ENCODE assay signal across 22 cellular contexts in genomic region chr11:65623852-65624616, GRCh38. TPM values are rescaled to one million over a fixed set of nuclear protein-coding genes. Genes with fewer than 3 reads are reported as not detected.
DNase-seq lines count a peak whose midpoint lies in the region; ATAC-seq and TF ChIP-seq lines count a peak whose summit lies in the region.
"Had no signal": no experiment of that assay in that cellular context is flagged by ENCODE, and none has a peak within 500 bp of the region (broad histone marks: within the 10 kb centered on the region; RNA-seq: fewer than 3 reads in every experiment).

No MANE protein-coding gene starts in this region.

- no peaks in the 10 kb centered on the region for H3K27me3 ChIP-seq in NT2/D1 (ENCODE audit: insufficient read depth, insufficient read length)
- H3K27me3 ChIP-seq: Peyer's patch, SJCRH30 had no signal

- H3K4me1 ChIP-seq in NT2/D1 (ENCODE audit: insufficient read depth, insufficient read length), result peaks cover 12% of the 10 kb centered on the region
- H3K4me1 ChIP-seq: Peyer's patch, SJCRH30 had no signal

- DNase-seq in activated naive CD8-positive, alpha-beta T cell treated with anti-CD3 and anti-CD28 coated beads for 36 hours, result no peak
- DNase-seq in NT2/D1 (ENCODE audit: low read depth, low spot score) (no peak), SKM-1 (lab: John Stamatoyannopoulos, UW; ENCODE audit: unreplicated experiment) (no peak), type B pancreatic cell (ENCODE audit: extremely low spot score, unreplicated experiment) (no peak)
- no peak for DNase-seq in stimulated activated effector memory CD8-positive, alpha-beta T cell treated with anti-CD3 and anti-CD28 coated beads, Interleukin-12 subunit alpha, Interleukin-12 subunit beta, amount 100 ng/mL, for 72 hours (ENCODE audit: low spot score in 2 of 2)
- DNase-seq: 8988T; AML-193; GDM1; Kasumi-1; NCI-H1694; NCI-H2081; NCI-H2171; NCI-H345; NCI-H524; NCI-H774; NK-92 treated with Interleukin-12 subunit alpha and Interleukin-12 subunit beta, amount 100 ng/mL, for 24 hours; Peyer's patch; SJCRH30 had no signal

- H3K9me3 Mint-ChIP-seq in activated naive CD8-positive, alpha-beta T cell (ENCODE audit: low read depth), result no peaks in the 10 kb centered on the region
- H3K9me3 Mint-ChIP-seq in activated naive CD8-positive, alpha-beta T cell treated with anti-CD3 and anti-CD28 coated beads for 36 hours, result no peaks in the 10 kb centered on the region
- no peaks in the 10 kb centered on the region for H3K9me3 Mint-ChIP-seq in stimulated activated effector memory CD8-positive, alpha-beta T cell treated with anti-CD3 and anti-CD28 coated beads, Interleukin-12 subunit alpha, Interleukin-12 subunit beta, amount 100 ng/mL, for 72 hours
- no peaks in the 10 kb centered on the region for H3K9me3 Mint-ChIP-seq in type B pancreatic cell
- H3K9me3 Mint-ChIP-seq: CD14-positive monocyte had no signal

- H3K9me3 ChIP-seq in NT2/D1 (ENCODE audit: insufficient read depth, low read length), result no peaks in the 10 kb centered on the region
- H3K9me3 ChIP-seq: Peyer's patch, SJCRH30 had no signal

- H3K4me1 Mint-ChIP-seq in activated naive CD8-positive, alpha-beta T cell (ENCODE audit: low read depth), result peaks cover 9% of the 10 kb centered on the region
- peaks cover 4% of the 10 kb centered on the region for H3K4me1 Mint-ChIP-seq in activated naive CD8-positive, alpha-beta T cell treated with anti-CD3 and anti-CD28 coated beads for 36 hours
- peaks cover 23% of the 10 kb centered on the region for H3K4me1 Mint-ChIP-seq in stimulated activated effector memory CD8-positive, alpha-beta T cell treated with anti-CD3 and anti-CD28 coated beads, Interleukin-12 subunit alpha, Interleukin-12 subunit beta, amount 100 ng/mL, for 72 hours
- no peaks in the 10 kb centered on the region for H3K4me1 Mint-ChIP-seq in type B pancreatic cell (ENCODE audit: unreplicated experiment)

- no peak for TF ChIP-seq CTCF in type B pancreatic cell (conservative IDR thresholded peaks at IDR 0.05)

- H3K4me3 Mint-ChIP-seq in activated naive CD8-positive, alpha-beta T cell, result peak overlapping the region; percentile 22
- H3K4me3 Mint-ChIP-seq in activated naive CD8-positive, alpha-beta T cell treated with anti-CD3 and anti-CD28 coated beads for 36 hours, result no peak overlapping the region
- H3K4me3 Mint-ChIP-seq in stimulated activated effector memory CD8-positive, alpha-beta T cell treated with anti-CD3 and anti-CD28 coated beads, Interleukin-12 subunit alpha, Interleukin-12 subunit beta, amount 100 ng/mL, for 72 hours, result no peak overlapping the region
- H3K4me3 Mint-ChIP-seq in type B pancreatic cell, result no peak overlapping the region
- H3K4me3 Mint-ChIP-seq: CD14-positive monocyte had no signal

- ATAC-seq in stimulated activated effector memory CD8-positive, alpha-beta T cell treated with anti-CD3 and anti-CD28 coated beads, Interleukin-12 subunit alpha, Interleukin-12 subunit beta, amount 100 ng/mL, for 72 hours, result no peak

- H3K36me3 Mint-ChIP-seq in activated naive CD8-positive, alpha-beta T cell, result no peaks in the 10 kb centered on the region
- H3K36me3 Mint-ChIP-seq in activated naive CD8-positive, alpha-beta T cell treated with anti-CD3 and anti-CD28 coated beads for 36 hours, result peaks cover 16% of the 10 kb centered on the region
- H3K36me3 Mint-ChIP-seq in stimulated activated effector memory CD8-positive, alpha-beta T cell treated with anti-CD3 and anti-CD28 coated beads, Interleukin-12 subunit alpha, Interleukin-12 subunit beta, amount 100 ng/mL, for 72 hours, result peaks cover 84% of the 10 kb centered on the region
- no peaks in the 10 kb centered on the region for H3K36me3 Mint-ChIP-seq in type B pancreatic cell

- no peak overlapping the region for H3K27ac Mint-ChIP-seq in activated naive CD8-positive, alpha-beta T cell
- no peak overlapping the region for H3K27ac Mint-ChIP-seq in activated naive CD8-positive, alpha-beta T cell treated with anti-CD3 and anti-CD28 coated beads for 36 hours
- H3K27ac Mint-ChIP-seq in stimulated activated effector memory CD8-positive, alpha-beta T cell treated with anti-CD3 and anti-CD28 coated beads, Interleukin-12 subunit alpha, Interleukin-12 subunit beta, amount 100 ng/mL, for 72 hours, result peak overlapping the region; percentile 49
- H3K27ac Mint-ChIP-seq in type B pancreatic cell, result no peak overlapping the region

- no peaks in the 10 kb centered on the region for H3K27me3 Mint-ChIP-seq in activated naive CD8-positive, alpha-beta T cell
- no peaks in the 10 kb centered on the region for H3K27me3 Mint-ChIP-seq in activated naive CD8-positive, alpha-beta T cell treated with anti-CD3 and anti-CD28 coated beads for 36 hours
- H3K27me3 Mint-ChIP-seq in type B pancreatic cell, result no peaks in the 10 kb centered on the region

- no peak overlapping the region for H3K4me3 ChIP-seq in NT2/D1 (ENCODE audit: insufficient read length, low read depth)
- H3K4me3 ChIP-seq: Peyer's patch, SJCRH30 had no signal

- H3K36me3 ChIP-seq in NT2/D1 (ENCODE audit: insufficient read depth, insufficient read length, low read length), result peaks cover 96% of the 10 kb centered on the region

- H3K9ac ChIP-seq in NT2/D1 (ENCODE audit: insufficient read length, low read depth), result peak overlapping the region; percentile 38

RNA-seq across cellular contexts. Expression of gene PCNX3, which starts 8.5 kb away (rescaled TPM):
- 10 to 100 TPM; 40.9 to 42.6 TPM for total RNA-seq in activated naive CD8-positive, alpha-beta T cell treated with anti-CD3 and anti-CD28 coated beads for 36 hours
- total RNA-seq in type B pancreatic cell (ENCODE audit: low replicate concordance), result 44.9 and 49.2 TPM in 2 replicates

RNA-seq across cellular contexts. Expression of gene MAP3K11, which starts 10.0 kb away (rescaled TPM):
- 10 to 100 TPM; 51.2 to 54.8 TPM for total RNA-seq in activated naive CD8-positive, alpha-beta T cell treated with anti-CD3 and anti-CD28 coated beads for 36 hours
- 56.7 and 61.9 TPM in 2 replicates for total RNA-seq in type B pancreatic cell (ENCODE audit: low replicate concordance)

RNA-seq across cellular contexts. Expression of gene SIPA1, which starts 13.9 kb away (rescaled TPM):
- total RNA-seq in activated naive CD8-positive, alpha-beta T cell treated with anti-CD3 and anti-CD28 coated beads for 36 hours, result 100 to 1,000 TPM; 123 to 127 TPM
- total RNA-seq in type B pancreatic cell (ENCODE audit: low replicate concordance), result 26.5 and 26.8 TPM in 2 replicates

RNA-seq across cellular contexts. Expression of gene KCNK7, which starts 28.4 kb away (rescaled TPM):
- total RNA-seq in activated naive CD8-positive, alpha-beta T cell treated with anti-CD3 and anti-CD28 coated beads for 36 hours, result under 1 TPM; 0.37 to 0.62 TPM
- total RNA-seq in type B pancreatic cell (ENCODE audit: low replicate concordance), result 0.36 and 1.1 TPM in 2 replicates
- total RNA-seq: H4, MCF 10A had no signal

RNA-seq across cellular contexts. Expression of gene RELA, which starts 38.7 kb away (rescaled TPM):
- 10 to 100 TPM; 69.6 to 71.6 TPM for total RNA-seq in activated naive CD8-positive, alpha-beta T cell treated with anti-CD3 and anti-CD28 coated beads for 36 hours
- total RNA-seq in type B pancreatic cell (ENCODE audit: low replicate concordance), result 64.8 and 80.0 TPM in 2 replicates
